ENCODE assay signal across 8 cellular contexts in the genomic region with DNA sequence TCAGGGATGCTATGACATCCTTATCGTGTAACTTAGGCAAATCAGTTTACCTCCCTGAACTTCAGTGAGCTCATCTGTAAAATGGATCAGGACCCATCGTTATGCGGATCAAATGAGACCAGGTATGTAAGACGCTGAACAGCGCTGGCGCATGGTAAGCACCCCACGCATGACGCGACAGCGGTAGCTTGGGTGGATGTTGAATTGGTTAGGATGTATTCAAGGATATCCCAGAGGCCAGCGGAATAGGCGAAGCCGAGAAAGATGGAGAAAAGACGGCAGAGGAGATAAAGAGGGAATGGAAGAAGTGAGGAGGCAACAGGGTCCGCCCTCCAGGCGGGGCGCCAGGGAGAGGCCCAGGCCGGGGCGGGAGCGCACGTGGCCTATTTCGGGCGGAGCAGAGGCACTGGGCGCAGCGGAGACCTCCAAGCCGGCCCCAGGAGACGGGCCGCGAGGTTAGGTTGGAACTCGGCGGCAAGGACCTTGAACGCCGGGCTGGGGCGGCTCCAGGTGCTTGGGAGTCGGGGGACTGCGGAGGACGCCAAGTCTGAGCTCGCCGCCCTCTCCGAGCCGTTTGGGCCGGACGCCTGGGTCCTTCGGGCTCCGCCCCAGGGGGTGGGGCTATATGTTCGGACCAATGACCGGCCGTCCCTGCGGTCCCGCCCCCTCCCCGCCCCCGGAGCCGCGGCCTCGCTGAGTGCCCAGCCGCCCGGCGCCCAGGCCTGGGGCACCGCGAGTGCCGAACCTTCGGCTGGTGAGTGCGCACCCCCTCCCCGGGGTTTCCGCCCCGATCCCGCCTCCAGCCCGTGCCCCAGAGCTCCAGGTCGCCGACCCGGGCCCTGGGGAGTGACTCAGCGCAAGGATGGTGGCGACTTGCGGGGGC. TPM values are rescaled to one million over a fixed set of nuclear protein-coding genes. Genes with fewer than 3 reads are reported as not detected.
DNase-seq lines count a peak whose midpoint lies in the region; ATAC-seq and TF ChIP-seq lines count a peak whose summit lies in the region.

TSS of gene ZNF771 (plus strand) at position 696 of the 883 bp plus-strand sequence. CDS start 448 bp downstream, outside the sequence.

- intact Hi-C loops in breast epithelium (cut with DNase I; ENCODE audit: low total_unique reads) = no loop called here

- H3K27ac ChIP-seq in 22Rv1 = peak within 1 kb of the TSS; percentile 87
- H3K27ac ChIP-seq in VCaP = peak within 1 kb of the TSS; percentile 69
- H3K27ac ChIP-seq in breast epithelium = peak within 1 kb of the TSS; percentile 86 to 93
- H3K27ac ChIP-seq in smooth muscle cell (ENCODE audit: low read depth) = peak within 1 kb of the TSS; percentile 84

- H4K20me1 ChIP-seq in smooth muscle cell (ENCODE audit: low read depth) = peaks cover 5% of the 10 kb centered on the region

- peaks cover 10% of the 10 kb centered on the region for H3F3A ChIP-seq in smooth muscle cell (ENCODE audit: low read depth)

- H3K36me3 ChIP-seq in breast epithelium (no peaks in the 10 kb centered on the region), smooth muscle cell (ENCODE audit: low read depth) (no peaks in the 10 kb centered on the region)

- peak; percentile 67 for DNase-seq in NCI-H2107 (lab: John Stamatoyannopoulos, UW)
- DNase-seq in breast epithelium (ENCODE audit: low spot score in 2 of 2) = peak; percentile 91 to 93
- DNase-seq in iPS-NIHi7 (ENCODE audit: extremely low spot score) = peak; percentile 85
- peak; percentile 94 for DNase-seq in smooth muscle cell (lab: John Stamatoyannopoulos, UW; ENCODE audit: unreplicated experiment)

- peak within 1 kb of the TSS; percentile 82 for H2AFZ ChIP-seq in smooth muscle cell (ENCODE audit: low read depth)

- H3K4me3 ChIP-seq in breast epithelium (peak within 1 kb of the TSS; percentile 65 to 96 (median 76)), smooth muscle cell (peak within 1 kb of the TSS; percentile 80)

- ATAC-seq in GM18502 (IDR thresholded peaks at IDR 0.05; ENCODE audit: poor library complexity, unreplicated experiment) (peak; percentile 78), HG02970 (IDR thresholded peaks at IDR 0.05; ENCODE audit: low FRiP score, unreplicated experiment) (peak; percentile 61)

- peak; percentile 62 for TF ChIP-seq POLR2A in breast epithelium (IDR thresholded peaks at IDR 0.05)

- TF ChIP-seq CTCF in 22Rv1 (IDR thresholded peaks at IDR 0.05) (no peak), VCaP (conservative IDR thresholded peaks at IDR 0.05) (no peak), breast epithelium (IDR thresholded peaks at IDR 0.05) (no peak), smooth muscle cell (IDR thresholded peaks at IDR 0.05; ENCODE audit: borderline replicate concordance, insufficient read depth, poor library complexity, severe bottlenecking) (no peak)

- H3K4me1 ChIP-seq in breast epithelium (peaks cover 0 to 15% of the 10 kb centered on the region in 2 donors), smooth muscle cell (ENCODE audit: low read depth) (peaks cover 6% of the 10 kb centered on the region)

- peak within 1 kb of the TSS; percentile 77 for H3K9ac ChIP-seq in smooth muscle cell (ENCODE audit: low read depth)

- peak within 1 kb of the TSS; percentile 84 for H3K4me2 ChIP-seq in smooth muscle cell

- peaks cover 14% of the 10 kb centered on the region for H3K79me2 ChIP-seq in smooth muscle cell (ENCODE audit: low read depth)

- 5% methylated on average over 51 of the region's 74 CpGs for WGBS in smooth muscle cell (ENCODE audit: low lambda C conversion rate)

- no peaks in the 10 kb centered on the region for H3K9me3 ChIP-seq in breast epithelium
- no peaks in the 10 kb centered on the region for H3K9me3 ChIP-seq in smooth muscle cell (replicated peaks; ENCODE audit: low read depth)

- H3K27me3 ChIP-seq in breast epithelium (no peaks in the 10 kb centered on the region), smooth muscle cell (ENCODE audit: low read depth) (no peaks in the 10 kb centered on the region)

RNA-seq across cellular contexts. Expression of gene ZNF771, which starts in this region (rescaled TPM):
- 10 to 100 TPM; 21.1 to 29.2 (median 22.2) TPM for total RNA-seq in breast epithelium
- 6.6 and 7.2 TPM in 2 replicates for total RNA-seq in smooth muscle cell
- polyA plus RNA-seq in smooth muscle cell = 14.5 and 20.9 TPM in 2 replicates

Comparison
In these comparisons a context has a peak if more than half of its experiments do, and no peak if none do; other contexts are left out.
1. Peak in every context shown above with its lines: DNase-seq, ATAC-seq, H3K4me3 ChIP-seq and H3K27ac ChIP-seq.